ENCODE assay signal across 8 cellular contexts in genomic region chr2:176473177-176473576, GRCh38.
DNase-seq lines count a peak whose midpoint lies in the region; ATAC-seq and TF ChIP-seq lines count a peak whose summit lies in the region.

No MANE protein-coding gene starts in this region.

- DNase-seq in ELR (ENCODE audit: low read depth) (peak; percentile 40), RWPE1 (ENCODE audit: low spot score) (peak; percentile 82), upper lobe of left lung (no peak), dorsolateral prefrontal cortex (no peak), HuH-7.5 (ENCODE audit: low spot score) (no peak)

- H3K9me3 ChIP-seq in gastroesophageal sphincter (no peaks in the 10 kb centered on the region), upper lobe of left lung (no peaks in the 10 kb centered on the region)

- TF ChIP-seq EP300 in gastroesophageal sphincter (IDR thresholded peaks at IDR 0.05) (no peak), upper lobe of left lung (IDR thresholded peaks at IDR 0.05) (no peak)

- H3K27me3 ChIP-seq in gastroesophageal sphincter (no peaks in the 10 kb centered on the region), upper lobe of left lung (no peaks in the 10 kb centered on the region), dorsolateral prefrontal cortex (peaks cover 0 to 13% (median 0%) of the 10 kb centered on the region in 45 donors)

- POLR2A ChIA-PET in RWPE1 (lab: Yijun Ruan, JAX; ENCODE audit: low non-redundant PET), result no interaction called here

- CTCF ChIA-PET in RWPE1 (lab: Yijun Ruan, JAX), result interaction anchor here (0.9 to 1.2 kb wide), 3 partner anchors 18 to 81 kb away, joined by 3 to 5 read pairs (median 4); no protein-coding TSS in a partner anchor

- H3K36me3 ChIP-seq in gastroesophageal sphincter, result no peaks in the 10 kb centered on the region
- H3K36me3 ChIP-seq in upper lobe of left lung, result no peaks in the 10 kb centered on the region

- no peak for TF ChIP-seq POLR2A in gastroesophageal sphincter (IDR thresholded peaks at IDR 0.05)
- no peak for TF ChIP-seq POLR2A in upper lobe of left lung (IDR thresholded peaks at IDR 0.05)

- WGBS in gastroesophageal sphincter (ENCODE audit: low coverage in 1 of 2), 2 donors, result 37 to 44% methylated on average over 3 to 4 of the region's 4 CpGs
- 53% methylated on average over 4 of the region's 4 CpGs for WGBS in upper lobe of left lung, 2 donors

- H3K27ac ChIP-seq in RWPE1 (peak overlapping the region; percentile 76), gastroesophageal sphincter (peak overlapping the region in 3 of 4 donors; percentile 11 to 29 (median 17)), upper lobe of left lung (no peak overlapping the region), dorsolateral prefrontal cortex (no peak overlapping the region)

- TF ChIP-seq CTCF in RWPE1 (conservative IDR thresholded peaks at IDR 0.05; ENCODE audit: low read depth) (no peak), gastroesophageal sphincter (IDR thresholded peaks at IDR 0.05) (no peak), upper lobe of left lung (IDR thresholded peaks at IDR 0.05) (no peak), dorsolateral prefrontal cortex (IDR thresholded peaks at IDR 0.05 in 54 of 56, conservative IDR thresholded peaks at IDR 0.05 in 2 of 56; ENCODE audit: low read depth in 1 of 56, partially characterized antibody in 56 of 56) (no peak)

- H3K4me3 ChIP-seq in gastroesophageal sphincter (peak overlapping the region in 1 of 2 donors; percentile 13), upper lobe of left lung (peak overlapping the region in 2 of 4 donors; percentile 9 to 12), dorsolateral prefrontal cortex (peak overlapping the region in 8 of 59 donors; percentile 2 to 29 (median 14))

- peak; percentile 65 for ATAC-seq in HG02981 (IDR thresholded peaks at IDR 0.05; ENCODE audit: unreplicated experiment)
- ATAC-seq in gastroesophageal sphincter, result no peak
- peak; percentile 59 to 64 for ATAC-seq in upper lobe of left lung (ENCODE audit: low FRiP score in 2 of 2)
- ATAC-seq in GM18519 (IDR thresholded peaks at IDR 0.05; ENCODE audit: low FRiP score, unreplicated experiment), result no peak

- intact Hi-C loops in dorsolateral prefrontal cortex (cut with DNase I), result no loop called here

- H3K4me1 ChIP-seq in gastroesophageal sphincter (peaks cover 0 to 11% (median 0%) of the 10 kb centered on the region in 3 donors), upper lobe of left lung (peaks cover 0 to 4% (median 1%) of the 10 kb centered on the region in 4 donors)

Comparison
In these comparisons a context has a peak if more than half of its experiments do, and no peak if none do; other contexts are left out.
1. DNase-seq: peak in ELR (single experiment) and RWPE1 (single experiment); none in upper lobe of left lung (0 of 2), dorsolateral prefrontal cortex (0 of 10) and HuH-7.5 (single experiment).
2. ATAC-seq: peak in HG02981 (single experiment) and upper lobe of left lung (2 of 2); none in gastroesophageal sphincter (single experiment) and GM18519 (single experiment).
3. H3K27ac ChIP-seq: peak in RWPE1 (single experiment) and gastroesophageal sphincter (3 of 4); none in upper lobe of left lung (0 of 4) and dorsolateral prefrontal cortex (0 of 59).